Comparison of ENCODE assay signal across 31 cellular contexts in the genomic region with DNA sequence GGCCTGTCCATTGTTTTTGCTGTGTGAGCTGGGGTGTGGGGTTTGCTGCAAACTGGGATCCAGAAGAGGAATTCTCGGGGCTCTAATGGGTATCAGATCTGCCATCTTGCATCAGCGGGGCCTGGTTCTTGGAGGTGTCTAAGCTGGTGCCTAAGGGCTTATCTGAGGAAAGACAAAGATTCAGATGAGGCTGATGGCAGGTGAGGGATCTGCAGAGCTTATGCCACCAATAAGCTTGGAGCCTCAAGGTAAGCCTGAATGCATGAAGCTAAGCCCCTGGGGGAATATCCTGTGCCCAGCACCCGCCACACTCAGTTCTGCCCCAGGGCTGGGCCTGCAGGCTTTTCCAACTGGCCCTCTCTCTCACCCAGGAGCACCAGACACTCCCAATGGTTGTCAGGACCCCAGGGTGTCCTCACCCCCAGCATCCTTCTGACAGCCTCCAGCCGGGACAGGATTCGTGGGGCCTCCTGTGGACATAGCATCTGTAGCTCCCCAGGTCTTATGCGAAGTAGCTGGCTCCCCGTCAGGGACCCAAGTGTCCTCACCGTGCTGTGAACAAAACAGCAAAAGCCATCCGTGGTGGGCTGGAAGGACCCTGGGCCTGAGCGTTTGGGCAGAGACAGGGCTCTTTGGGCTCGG. TPM values are rescaled to one million over a fixed set of nuclear protein-coding genes. Genes with fewer than 3 reads are reported as not detected.
DNase-seq lines count a peak whose midpoint lies in the region; ATAC-seq, FAIRE-seq and TF ChIP-seq lines count a peak whose summit lies in the region.
"Had no signal": no experiment of that assay in that cellular context is flagged by ENCODE, and none has a peak within 500 bp of the region (broad histone marks: within the 10 kb centered on the region; RNA-seq: fewer than 3 reads in every experiment).

No MANE protein-coding gene starts in this region.

- BruUV-seq in HepG2 (replicated peaks; lab: Mats Ljungman, UMichigan), result no TSS peak

- intact Hi-C loops in HepG2 (cut with micrococcal nuclease; ENCODE audit: unreplicated experiment) (no loop called here), right lobe of liver (cut with DNase I) (no loop called here)

- no peak for FAIRE-seq in HepG2 (lab: Jason Lieb, UNC)
- FAIRE-seq: A549, GM12891, H1, RCC 7860 had no signal

- no peaks in the 10 kb centered on the region for H3K79me1 ChIP-seq in neuronal stem cell (ENCODE audit: low read depth, low read length)

- no peaks in the 10 kb centered on the region for H3K79me2 ChIP-seq in HepG2 (ENCODE audit: insufficient read depth, low read length)

- H3K4me1 ChIP-seq in HepG2 (ENCODE audit: insufficient read depth, low read length), result no peaks in the 10 kb centered on the region
- no peaks in the 10 kb centered on the region for H3K4me1 ChIP-seq in right lobe of liver
- H3K4me1 ChIP-seq in neuronal stem cell (ENCODE audit: control insufficient read depth in 2 of 2, insufficient read depth in 1 of 2, low read depth in 1 of 2, low read length in 2 of 2), result peaks cover 0 to 2% of the 10 kb centered on the region in 2 donors
- H3K4me1 ChIP-seq: A549, Caco-2 had no signal

- H3K4me2 ChIP-seq in HepG2 (ENCODE audit: low read depth, low read length) (no peak overlapping the region), neuronal stem cell (ENCODE audit: insufficient read depth, low read length, poor library complexity, severe bottlenecking) (no peak overlapping the region)
- H3K4me2 ChIP-seq: A549 had no signal

- no peak overlapping the region for H3K18ac ChIP-seq in neuronal stem cell (ENCODE audit: low read length)

- in situ Hi-C loops in HepG2 (cut with HindIII; ENCODE audit: extremely low pct_ligation_motif_present, low pct_unique_long_range_greater_than_20kb), result no loop called here

- CTCF ChIA-PET in HepG2 (lab: Yijun Ruan, JAX; ENCODE audit: low intra/inter-chr PET ratio, low total read pairs), result no interaction called here

- no peak overlapping the region for H2BK12ac ChIP-seq in neuronal stem cell (ENCODE audit: low read length)

- H2BK15ac ChIP-seq in neuronal stem cell (ENCODE audit: low read length), result no peak overlapping the region

- no peak overlapping the region for H4K8ac ChIP-seq in neuronal stem cell (ENCODE audit: low read depth, low read length)

- no peak overlapping the region for H2AK5ac ChIP-seq in neuronal stem cell (ENCODE audit: low read depth, low read length)

- H2AFZ ChIP-seq in HepG2 (ENCODE audit: low read length) (no peak overlapping the region), neuronal stem cell (ENCODE audit: low read length) (no peak overlapping the region)

- no peak for DNase-seq in HepG2 (ENCODE audit: low spot score)
- no peak for DNase-seq in right lobe of liver
- DNase-seq in coronary artery (ENCODE audit: low spot score), result peak; percentile 57
- DNase-seq in neuronal stem cell (ENCODE audit: low spot score), result no peak
- DNase-seq in activated CD4-positive, alpha-beta T cell treated with anti-CD3 and anti-CD28 coated beads, Interleukin-2, amount 50 U/mL, for 48 hours, result no peak
- no peak for DNase-seq in NCI-H510A (lab: John Stamatoyannopoulos, UW)
- DNase-seq: C1 segment of cervical spinal cord, Caco-2, DMS 273 treated with DMSO at 0.1 percent for 48 hours, DMS79 treated with DMSO at 0.1 percent for 48 hours, GF-D8, KBM-7, MV-4-11, NCI-H1105 treated with DMSO at 0.1 percent for 48 hours, NCI-H146, NCI-H1930, NCI-H2107, NCI-H524 treated with DMSO at 0.1 percent for 48 hours, NCI-H774, SIG-M5 had no signal

- no peak overlapping the region for H3K4ac ChIP-seq in neuronal stem cell (ENCODE audit: low read length)

- H3K9ac ChIP-seq in HepG2 (ENCODE audit: insufficient read depth, low read depth, low read length) (no peak overlapping the region), neuronal stem cell (ENCODE audit: low read depth, low read length, poor library complexity) (no peak overlapping the region)

- H3K4me3 ChIP-seq in HepG2 (replicated peaks in 1 of 3; ENCODE audit: insufficient read depth in 1 of 3, low read depth in 2 of 3, low read length in 3 of 3), result no peak overlapping the region
- no peak overlapping the region for H3K4me3 ChIP-seq in right lobe of liver
- no peak overlapping the region for H3K4me3 ChIP-seq in coronary artery
- H3K4me3 ChIP-seq in neuronal stem cell (ENCODE audit: low read length in 2 of 2), result no peak overlapping the region
- H3K4me3 ChIP-seq: A549, SK-N-MC had no signal

- no peak overlapping the region for H2BK5ac ChIP-seq in neuronal stem cell (ENCODE audit: low read length)

- no peak overlapping the region for H2BK120ac ChIP-seq in neuronal stem cell (ENCODE audit: low read depth, low read length)

- H4K91ac ChIP-seq in neuronal stem cell (ENCODE audit: low read depth, low read length, poor library complexity), result no peak overlapping the region

- H3K36me3 ChIP-seq in HepG2 (replicated peaks in 1 of 2; ENCODE audit: control insufficient read depth in 1 of 2, insufficient read depth in 2 of 2, low read length in 2 of 2) (peaks cover 2 to 6% of the 10 kb centered on the region in 2 experiments; a peak in 3 of 5 replicates), right lobe of liver (no peaks in the 10 kb centered on the region), neuronal stem cell (replicated peaks in 1 of 2; ENCODE audit: control insufficient read depth in 2 of 2, insufficient read depth in 2 of 2, low read length in 2 of 2) (no peaks in the 10 kb centered on the region)

- WGBS in HepG2 (ENCODE audit: low lambda C conversion rate), result 97% methylated on average over 5 of the region's 11 CpGs
- WGBS in right lobe of liver (ENCODE audit: insufficient coverage, low coverage, low lambda C conversion rate, missing lambda C conversion rate), result 68% methylated on average over 4 of the region's 11 CpGs
- no CpG with 5 or more reads among the region's 11 CpGs for WGBS in neuronal stem cell (ENCODE audit: extremely low coverage in 2 of 2, insufficient read length in 2 of 2, insufficient replicate concordance in 1 of 2), 2 donors

- H3K27me3 ChIP-seq in HepG2 (ENCODE audit: control insufficient read depth in 1 of 2, insufficient read depth in 2 of 2, low read length in 2 of 2), result no peaks in the 10 kb centered on the region
- no peaks in the 10 kb centered on the region for H3K27me3 ChIP-seq in right lobe of liver
- H3K27me3 ChIP-seq in neuronal stem cell (ENCODE audit: control insufficient read depth in 3 of 3, insufficient read depth in 3 of 3, low read depth in 1 of 3, low read length in 3 of 3), result peaks cover 0 to 60% (median 2%) of the 10 kb centered on the region in 3 experiments

- TF ChIP-seq CTCF in HepG2 (CRISPR knock-in tag; IDR thresholded peaks at IDR 0.05), result no peak
- no peak for TF ChIP-seq CTCF in right lobe of liver (IDR thresholded peaks at IDR 0.05)
- no peak for TF ChIP-seq CTCF in coronary artery (IDR thresholded peaks at IDR 0.05)

- H3K9me3 ChIP-seq in HepG2 (ENCODE audit: low read length) (no peaks in the 10 kb centered on the region), right lobe of liver (no peaks in the 10 kb centered on the region), neuronal stem cell (replicated peaks in 1 of 2; ENCODE audit: control insufficient read depth in 2 of 2, insufficient read depth in 1 of 2, low read depth in 1 of 2, low read length in 2 of 2) (peaks cover 4% of the 10 kb centered on the region in 2 donors)
- H3K9me3 ChIP-seq: A549, Caco-2 had no signal

- TF ChIP-seq RAD21 in HepG2 (CRISPR knock-in tag; IDR thresholded peaks at IDR 0.05), result no peak

- TF ChIP-seq POLR2A in HepG2 (IDR thresholded peaks at IDR 0.05; ENCODE audit: insufficient read depth in 1 of 2, low read depth in 2 of 2, low read length in 2 of 2) (no peak), right lobe of liver (IDR thresholded peaks at IDR 0.05) (no peak)

- POLR2A ChIA-PET in HepG2 (lab: Yijun Ruan, JAX), result interaction anchor here (1.8 kb wide), 1 partner anchor 13 kb away, joined by 10 read pairs; the partner anchor contains the start of gene EPS8L3

- no peak overlapping the region for H3K23ac ChIP-seq in neuronal stem cell (ENCODE audit: low read depth, low read length, poor library complexity)

- no peaks in the 10 kb centered on the region; the same call in 1 of the 2 replicates for H4K20me1 ChIP-seq in HepG2 (ENCODE audit: insufficient read depth, low read length)

- no peak; the same call in 1 of the 3 replicates for ATAC-seq in HepG2
- ATAC-seq in right lobe of liver, result no peak
- no peak for ATAC-seq in GM19324 (IDR thresholded peaks at IDR 0.05; ENCODE audit: low FRiP score, unreplicated experiment)
- ATAC-seq: A549; CD8-positive, alpha-beta T cell; HCT116 had no signal

- TF ChIP-seq EP300 in HepG2 (IDR thresholded peaks at IDR 0.05; ENCODE audit: low read depth in 2 of 2, low read length in 2 of 2) (no peak), HepG2 (CRISPR knock-in tag; IDR thresholded peaks at IDR 0.05; ENCODE audit: borderline replicate concordance) (no peak)

- H3K14ac ChIP-seq in neuronal stem cell (ENCODE audit: low read length), result peak overlapping the region; percentile 10

- H3K27ac ChIP-seq in HepG2 (ENCODE audit: extremely low read length, insufficient read depth, low read length) (no peak overlapping the region), right lobe of liver (no peak overlapping the region), coronary artery (no peak overlapping the region), neuronal stem cell (replicated peaks; ENCODE audit: low read length) (no peak overlapping the region)
- H3K27ac ChIP-seq: A549, SK-N-MC had no signal

RNA-seq across cellular contexts. Expression of gene GSTM3, which starts 9.5 kb away (rescaled TPM):
- total RNA-seq in HepG2 (2016; rRNA removed; fragmentation: Illumina TruSeq; extraction: Trizol), result 127 and 150 TPM in 2 replicates
- 35.2 and 40.3 TPM in 2 replicates for total RNA-seq in HepG2 (2016; cell fraction: cytosol; rRNA removed; fragmentation: Illumina TruSeq; extraction: Trizol; ENCODE audit: low read depth)
- 127 and 162 TPM in 2 replicates for total RNA-seq in HepG2 (2016; cell fraction: insoluble cytoplasmic fraction; rRNA removed; fragmentation: Illumina TruSeq; extraction: Trizol)
- total RNA-seq in HepG2 (2016; cell fraction: membrane; rRNA removed; fragmentation: Illumina TruSeq; extraction: Trizol), result 35.2 and 39.0 TPM in 2 replicates
- 49.3 and 64.9 TPM in 2 replicates for total RNA-seq in HepG2 (2016; cell fraction: nucleus; rRNA removed; fragmentation: Illumina TruSeq; extraction: Trizol)
- 124 and 142 TPM in 2 replicates for polyA plus RNA-seq in HepG2 (2011; rRNA removed)
- polyA plus RNA-seq in HepG2 (2011; cell fraction: cytosol; rRNA removed), result 105 and 126 TPM in 2 replicates
- 39.2 and 41.5 TPM in 2 replicates for polyA plus RNA-seq in HepG2 (2011; cell fraction: nucleus; rRNA removed)
- polyA plus RNA-seq in HepG2 (2012), result 102 and 104 TPM in 2 replicates
- polyA plus RNA-seq in HepG2 (2016; cell fraction: cytosol; fragmentation: Illumina TruSeq; extraction: Trizol; ENCODE audit: low read depth), result 37.0 and 38.1 TPM in 2 replicates
- polyA plus RNA-seq in HepG2 (2016; cell fraction: insoluble cytoplasmic fraction; fragmentation: Illumina TruSeq; extraction: Trizol; ENCODE audit: low read depth), result 128 and 138 TPM in 2 replicates
- polyA plus RNA-seq in HepG2 (2016; cell fraction: membrane; fragmentation: Illumina TruSeq; extraction: Trizol; ENCODE audit: low read depth), result 28.9 and 29.1 TPM in 2 replicates
- 66.5 and 79.1 TPM in 2 replicates for polyA plus RNA-seq in HepG2 (2016; cell fraction: nucleus; fragmentation: Illumina TruSeq; extraction: Trizol; ENCODE audit: insufficient read depth, low read depth)
- polyA minus RNA-seq in HepG2 (2011; rRNA and poly(A)+ RNA removed; ENCODE audit: low replicate concordance), result 34.6 and 95.6 TPM in 2 replicates
- 31.6 and 39.1 TPM in 2 replicates for polyA minus RNA-seq in HepG2 (2011; cell fraction: cytosol; rRNA and poly(A)+ RNA removed)
- 15.7 and 24.2 TPM in 2 replicates for polyA minus RNA-seq in HepG2 (2011; cell fraction: nucleus; rRNA and poly(A)+ RNA removed)
- 10 to 100 TPM in 3 of 6 experiments, 1 to 10 TPM in 3; 1.2 to 19.2 (median 10.6) TPM for total RNA-seq in right lobe of liver
- polyA plus RNA-seq in neuronal stem cell (2013, experiment 1 of 2), result 29.3 TPM
- polyA plus RNA-seq in neuronal stem cell (2013, experiment 2 of 2), result 29.7 TPM
- total RNA-seq: MCF 10A had no signal

RNA-seq across cellular contexts. Expression of gene EPS8L3, which starts 13.4 kb away (rescaled TPM):
- total RNA-seq in HepG2 (2016; rRNA removed; fragmentation: Illumina TruSeq; extraction: Trizol), result 7.6 and 18.2 TPM in 2 replicates
- 3.1 and 3.5 TPM in 2 replicates for total RNA-seq in HepG2 (2016; cell fraction: cytosol; rRNA removed; fragmentation: Illumina TruSeq; extraction: Trizol; ENCODE audit: low read depth)
- total RNA-seq in HepG2 (2016; cell fraction: insoluble cytoplasmic fraction; rRNA removed; fragmentation: Illumina TruSeq; extraction: Trizol), result 6.3 and 18.1 TPM in 2 replicates
- 4.6 and 5.1 TPM in 2 replicates for total RNA-seq in HepG2 (2016; cell fraction: membrane; rRNA removed; fragmentation: Illumina TruSeq; extraction: Trizol)
- total RNA-seq in HepG2 (2016; cell fraction: nucleus; rRNA removed; fragmentation: Illumina TruSeq; extraction: Trizol), result 21.5 and 27.6 TPM in 2 replicates
- polyA plus RNA-seq in HepG2 (2011; rRNA removed), result 106 and 127 TPM in 2 replicates
- 24.6 and 30.4 TPM in 2 replicates for polyA plus RNA-seq in HepG2 (2011; cell fraction: cytosol; rRNA removed)
- 854 and 1,047 TPM in 2 replicates for polyA plus RNA-seq in HepG2 (2011; cell fraction: nucleus; rRNA removed)
- 79.1 and 95.8 TPM in 2 replicates for polyA plus RNA-seq in HepG2 (2012)
- 3.0 and 3.7 TPM in 2 replicates for polyA plus RNA-seq in HepG2 (2016; cell fraction: cytosol; fragmentation: Illumina TruSeq; extraction: Trizol; ENCODE audit: low read depth)
- 11.9 and 13.8 TPM in 2 replicates for polyA plus RNA-seq in HepG2 (2016; cell fraction: insoluble cytoplasmic fraction; fragmentation: Illumina TruSeq; extraction: Trizol; ENCODE audit: low read depth)
- 4.6 and 5.0 TPM in 2 replicates for polyA plus RNA-seq in HepG2 (2016; cell fraction: membrane; fragmentation: Illumina TruSeq; extraction: Trizol; ENCODE audit: low read depth)
- 139 and 140 TPM in 2 replicates for polyA plus RNA-seq in HepG2 (2016; cell fraction: nucleus; fragmentation: Illumina TruSeq; extraction: Trizol; ENCODE audit: insufficient read depth, low read depth)
- polyA minus RNA-seq in HepG2 (2011; rRNA and poly(A)+ RNA removed; ENCODE audit: low replicate concordance), result 2.2 and 43.5 TPM in 2 replicates
- 15.7 and 17.0 TPM in 2 replicates for polyA minus RNA-seq in HepG2 (2011; cell fraction: cytosol; rRNA and poly(A)+ RNA removed)
- polyA minus RNA-seq in HepG2 (2011; cell fraction: nucleus; rRNA and poly(A)+ RNA removed), result 107 and 127 TPM in 2 replicates
- total RNA-seq in right lobe of liver, result 1 to 10 TPM in 3 of 6 experiments, not detected in 3; 3.2 to 4.7 (median 3.3) TPM
- polyA plus RNA-seq in neuronal stem cell (2013, experiment 1 of 2), result not detected
- 0.03 TPM for polyA plus RNA-seq in neuronal stem cell (2013, experiment 2 of 2)
- total RNA-seq: CD8-positive, alpha-beta T cell; H1; HT1080; LHCN-M2; MCF 10A had no signal
- polyA plus RNA-seq: H1 had no signal

RNA-seq across cellular contexts. Expression of gene GSTM5, which starts 38.3 kb away (rescaled TPM):
- not detected in 2 replicates for total RNA-seq in HepG2 (2016; rRNA removed; fragmentation: Illumina TruSeq; extraction: Trizol)
- total RNA-seq in HepG2 (2016; cell fraction: cytosol; rRNA removed; fragmentation: Illumina TruSeq; extraction: Trizol; ENCODE audit: low read depth), result not detected in 2 replicates
- not detected in 2 replicates for total RNA-seq in HepG2 (2016; cell fraction: insoluble cytoplasmic fraction; rRNA removed; fragmentation: Illumina TruSeq; extraction: Trizol)
- total RNA-seq in HepG2 (2016; cell fraction: membrane; rRNA removed; fragmentation: Illumina TruSeq; extraction: Trizol), result not detected in 2 replicates
- total RNA-seq in HepG2 (2016; cell fraction: nucleus; rRNA removed; fragmentation: Illumina TruSeq; extraction: Trizol), result not detected in 2 replicates
- polyA plus RNA-seq in HepG2 (2011; rRNA removed), result not detected in 2 replicates
- not detected in 2 replicates for polyA plus RNA-seq in HepG2 (2011; cell fraction: cytosol; rRNA removed)
- 0.23 TPM in 1 of 2 replicates, not detected in the other for polyA plus RNA-seq in HepG2 (2011; cell fraction: nucleus; rRNA removed)
- not detected in 2 replicates for polyA plus RNA-seq in HepG2 (2012)
- polyA plus RNA-seq in HepG2 (2016; cell fraction: cytosol; fragmentation: Illumina TruSeq; extraction: Trizol; ENCODE audit: low read depth), result not detected in 2 replicates
- not detected in 2 replicates for polyA plus RNA-seq in HepG2 (2016; cell fraction: insoluble cytoplasmic fraction; fragmentation: Illumina TruSeq; extraction: Trizol; ENCODE audit: low read depth)
- polyA plus RNA-seq in HepG2 (2016; cell fraction: membrane; fragmentation: Illumina TruSeq; extraction: Trizol; ENCODE audit: low read depth), result not detected in 2 replicates
- polyA plus RNA-seq in HepG2 (2016; cell fraction: nucleus; fragmentation: Illumina TruSeq; extraction: Trizol; ENCODE audit: insufficient read depth, low read depth), result not detected in 2 replicates
- 0.06 and 0.56 TPM in 2 replicates for polyA minus RNA-seq in HepG2 (2011; rRNA and poly(A)+ RNA removed; ENCODE audit: low replicate concordance)
- polyA minus RNA-seq in HepG2 (2011; cell fraction: cytosol; rRNA and poly(A)+ RNA removed), result not detected in 2 replicates
- 0.13 TPM in 1 of 2 replicates, not detected in the other for polyA minus RNA-seq in HepG2 (2011; cell fraction: nucleus; rRNA and poly(A)+ RNA removed)
- under 1 TPM in 5 of 6 experiments, not detected in 1; 0.19 to 0.54 (median 0.31) TPM for total RNA-seq in right lobe of liver
- polyA plus RNA-seq in neuronal stem cell (2013, experiment 1 of 2), result 0.67 TPM
- polyA plus RNA-seq in neuronal stem cell (2013, experiment 2 of 2), result 0.72 TPM
- total RNA-seq: HT1080, LHCN-M2, MCF 10A had no signal
- polyA plus RNA-seq: A549 had no signal
